Comparison of ENCODE assay signal across 22 cellular contexts in genomic region chr3:75506603-75507002, GRCh38.
DNase-seq lines count a peak whose midpoint lies in the region; ATAC-seq and TF ChIP-seq lines count a peak whose summit lies in the region.
"Had no signal": no experiment of that assay in that cellular context is flagged by ENCODE, and none has a peak within 500 bp of the region (broad histone marks: within the 10 kb centered on the region; RNA-seq: fewer than 3 reads in every experiment).

No MANE protein-coding gene starts in this region.

- peaks cover 94% of the 10 kb centered on the region for H3K9me3 Mint-ChIP-seq in endodermal cell

- no peaks in the 10 kb centered on the region for H3K27me3 Mint-ChIP-seq in endodermal cell (ENCODE audit: insufficient read depth)
- H3K27me3 Mint-ChIP-seq: CD4-positive, alpha-beta memory T cell; CD4-positive, CD25-positive, alpha-beta regulatory T cell; CD8-positive, alpha-beta memory T cell had no signal

- CTCF ChIA-PET in GM10248 (lab: Yijun Ruan, JAX) = no interaction called here

- no peak overlapping the region for H3K4me3 Mint-ChIP-seq in endodermal cell
- H3K4me3 Mint-ChIP-seq: CD14-positive monocyte; CD4-positive, alpha-beta memory T cell; CD4-positive, CD25-positive, alpha-beta regulatory T cell; CD8-positive, alpha-beta memory T cell had no signal

- peaks cover 97% of the 10 kb centered on the region for H3K9me3 ChIP-seq in endodermal cell (ENCODE audit: control insufficient read depth, low read length)
- peaks cover 0 to 18% (median 8%) of the 10 kb centered on the region in 4 donors for H3K9me3 ChIP-seq in esophagus muscularis mucosa
- H3K9me3 ChIP-seq in mesodermal cell (ENCODE audit: control insufficient read depth, low read length) = peaks cover 11% of the 10 kb centered on the region
- H3K9me3 ChIP-seq: BE2C had no signal

- no peak for TF ChIP-seq POLR2A in esophagus muscularis mucosa (IDR thresholded peaks at IDR 0.05; ENCODE audit: low read depth)

- H3K4me3 ChIP-seq in endodermal cell (ENCODE audit: low read length) (peak overlapping the region; percentile 72), esophagus muscularis mucosa (no peak overlapping the region), mesodermal cell (ENCODE audit: extremely low read depth, insufficient read depth, low read length, poor library complexity, severe bottlenecking) (no peak overlapping the region)
- H3K4me3 ChIP-seq: BLaER1 had no signal

- no peak overlapping the region for H3K27ac Mint-ChIP-seq in endodermal cell
- H3K27ac Mint-ChIP-seq: CD14-positive monocyte; CD4-positive, alpha-beta memory T cell; CD4-positive, CD25-positive, alpha-beta regulatory T cell had no signal

- intact Hi-C loops in esophagus muscularis mucosa (cut with DNase I) = no loop called here

- ATAC-seq in HG02610 (IDR thresholded peaks at IDR 0.05; ENCODE audit: unreplicated experiment) = no peak

- no peak for TF ChIP-seq CTCF in endodermal cell (conservative IDR thresholded peaks at IDR 0.05)
- TF ChIP-seq CTCF in esophagus muscularis mucosa (IDR thresholded peaks at IDR 0.05) = no peak
- no peak for TF ChIP-seq CTCF in GM10248 (IDR thresholded peaks at IDR 0.05; ENCODE audit: control extremely low read depth, extremely low read depth, low read depth, missing control alignments)

- H3K27ac ChIP-seq in endodermal cell (ENCODE audit: low read depth, low read length) (no peak overlapping the region), esophagus muscularis mucosa (replicated peaks in 1 of 4) (no peak overlapping the region), mesodermal cell (ENCODE audit: low read depth, low read length, severe bottlenecking) (peak overlapping the region; percentile 30)
- H3K27ac ChIP-seq: BLaER1 had no signal

- peak overlapping the region; percentile 13 for H3K9ac ChIP-seq in endodermal cell (ENCODE audit: extremely low read depth, low read length, poor library complexity, severe bottlenecking)
- H3K9ac ChIP-seq: BLaER1 had no signal

- H3K4me1 Mint-ChIP-seq in endodermal cell = peaks cover 25% of the 10 kb centered on the region
- H3K4me1 Mint-ChIP-seq: CD14-positive monocyte; CD4-positive, alpha-beta memory T cell; CD4-positive, CD25-positive, alpha-beta regulatory T cell had no signal

- DNase-seq in endodermal cell (no peak), esophagus muscularis mucosa (ENCODE audit: extremely low spot score) (peak; percentile 62), GM10248 (ENCODE audit: extremely low spot score) (no peak)
- DNase-seq: 8988T; ACHN; BE2C; C1 segment of cervical spinal cord; CD4-positive, CD25-positive, alpha-beta regulatory T cell; CD8-positive, alpha-beta memory T cell; COR-L47; DMS 273 treated with DMSO at 0.1 percent for 48 hours; DMS153; DMS53; DMS79; DND-41; EL; GDM1 had no signal

- no peak for TF ChIP-seq EP300 in esophagus muscularis mucosa (IDR thresholded peaks at IDR 0.05)

- H3K36me3 ChIP-seq in endodermal cell (ENCODE audit: control insufficient read depth, insufficient read depth, low read length) (peaks cover 14% of the 10 kb centered on the region), esophagus muscularis mucosa (no peaks in the 10 kb centered on the region), mesodermal cell (ENCODE audit: control insufficient read depth, insufficient read depth, low read length) (no peaks in the 10 kb centered on the region)
- H3K36me3 ChIP-seq: BE2C, BLaER1 had no signal

- peaks cover 48% of the 10 kb centered on the region for H3K36me3 Mint-ChIP-seq in endodermal cell (ENCODE audit: low read depth)
- H3K36me3 Mint-ChIP-seq: CD14-positive monocyte had no signal

- 91 to 94% methylated on average over 21 of the region's 21 CpGs for WGBS in endodermal cell (ENCODE audit: insufficient coverage in 1 of 2, insufficient read length in 1 of 2), 2 experiments
- 74% methylated on average over 21 of the region's 21 CpGs for whole genome bisulfite sequencing in esophagus muscularis mucosa
- WGBS in mesodermal cell (ENCODE audit: insufficient coverage in 2 of 2), 2 experiments = 91% methylated on average over 20 of the region's 21 CpGs

- H3K27me3 ChIP-seq in endodermal cell (ENCODE audit: control insufficient read depth, insufficient read depth, low read length, poor library complexity, severe bottlenecking) = no peaks in the 10 kb centered on the region
- H3K27me3 ChIP-seq in esophagus muscularis mucosa = no peaks in the 10 kb centered on the region
- H3K27me3 ChIP-seq: BE2C, BLaER1 had no signal

- POLR2A ChIA-PET in GM10248 (lab: Yijun Ruan, JAX) = no interaction called here

- H3K4me1 ChIP-seq in endodermal cell (ENCODE audit: control insufficient read depth, insufficient read depth, low read length) = peaks cover 3% of the 10 kb centered on the region
- H3K4me1 ChIP-seq in esophagus muscularis mucosa = no peaks in the 10 kb centered on the region
- H3K4me1 ChIP-seq in mesodermal cell (ENCODE audit: control insufficient read depth, insufficient read depth, low read length, poor library complexity, severe bottlenecking) = peaks cover 17% of the 10 kb centered on the region
- H3K4me1 ChIP-seq: BE2C, BLaER1 had no signal
